Comparison of ENCODE assay signal across 2 cellular contexts in the genomic region with DNA sequence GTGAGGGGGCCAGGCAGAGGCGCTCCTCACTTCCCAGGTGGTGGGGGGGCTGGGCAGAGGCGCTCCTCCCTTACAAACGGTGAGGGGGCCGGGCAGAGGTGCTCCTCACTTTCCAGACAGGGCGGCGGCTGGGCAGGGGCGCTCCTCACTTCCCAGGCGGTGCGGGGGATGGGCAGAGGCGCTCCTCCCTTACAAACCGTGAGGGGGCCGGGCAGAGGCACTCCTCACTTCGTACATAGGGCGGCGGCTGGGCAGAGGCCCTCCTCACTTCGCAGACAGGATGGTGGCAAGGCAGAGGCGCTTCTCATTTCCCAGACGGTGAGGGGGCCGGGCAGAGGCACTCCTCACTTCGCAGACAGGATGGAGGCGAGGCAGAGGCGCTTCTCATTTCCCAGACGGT. TPM values are rescaled to one million over a fixed set of nuclear protein-coding genes. Genes with fewer than 3 reads are reported as not detected.
"Had no signal": no experiment of that assay in that cellular context is flagged by ENCODE, and none has a peak within 500 bp of the region (broad histone marks: within the 10 kb centered on the region; RNA-seq: fewer than 3 reads in every experiment).

No MANE protein-coding gene starts in this region.

RNA-seq across cellular contexts. Expression of gene SLAIN1, which starts 37.5 kb away (rescaled TPM):
- total RNA-seq: RPMI7951, SJSA1 had no signal
